ENCODE assay signal across 16 cellular contexts in genomic region chr1:218048828-218049227, GRCh38.
"Had no signal": no experiment of that assay in that cellular context is flagged by ENCODE, and none has a peak within 500 bp of the region (broad histone marks: within the 10 kb centered on the region; RNA-seq: fewer than 3 reads in every experiment).

No MANE protein-coding gene starts in this region.

- H3K9me3 ChIP-seq: gastrocnemius medialis, left ventricle myocardium inferior, prostate gland, transverse colon had no signal

- H3K79me2 ChIP-seq: hepatocyte had no signal

- H3K36me3 ChIP-seq: gastrocnemius medialis, left ventricle myocardium inferior, prostate gland, transverse colon had no signal

- DNase-seq: activated CD4-positive, CD25-positive, alpha-beta regulatory T cell treated with anti-CD3 and anti-CD28 coated beads, Interleukin-2, amount 50 U/mL, for 72 hours; activated naive CD4-positive, alpha-beta T cell treated with anti-CD3 and anti-CD28 coated beads for 36 hours; activated T-cell treated with anti-CD3 and anti-CD28 coated beads for 4 hours; endodermal cell; gastrocnemius medialis; kidney; left ventricle myocardium inferior; natural killer cell; small intestine; stimulated activated CD4-positive, alpha-beta T cell treated with anti-CD3 and anti-CD28 coated beads, Interleukin-4, amount 100 ng/mL, for 4 hours; stimulated activated CD8-positive, alpha-beta memory T cell treated with anti-CD3 and anti-CD28 coated beads, Interleukin-4, amount 100 ng/mL, for 48 hours; stimulated activated naive CD8-positive, alpha-beta T cell treated with anti-CD3 and anti-CD28 coated beads, Interleukin-15, Interleukin-2, amounts not matched to agents 100 U/mL and 50 U/mL, for 24 hours; SW 1271; transverse colon had no signal

- ATAC-seq: gastrocnemius medialis; natural killer cell; stimulated activated naive CD8-positive, alpha-beta T cell treated with anti-CD3 and anti-CD28 coated beads, Interleukin-15, Interleukin-2, amounts not matched to agents 100 U/mL and 50 U/mL, for 24 hours had no signal

- H3K27me3 ChIP-seq: gastrocnemius medialis, hepatocyte, transverse colon had no signal

- H3K4me2 ChIP-seq: hepatocyte had no signal

- H3K27ac ChIP-seq: gastrocnemius medialis, hepatocyte, left ventricle myocardium inferior, prostate gland, transverse colon had no signal

- H2AFZ ChIP-seq: hepatocyte had no signal

- H3K4me1 ChIP-seq: gastrocnemius medialis, left ventricle myocardium inferior, prostate gland, transverse colon had no signal

- H3K4me3 ChIP-seq: gastrocnemius medialis, hepatocyte, left ventricle myocardium inferior, prostate gland, transverse colon had no signal
